In the genomic region with DNA sequence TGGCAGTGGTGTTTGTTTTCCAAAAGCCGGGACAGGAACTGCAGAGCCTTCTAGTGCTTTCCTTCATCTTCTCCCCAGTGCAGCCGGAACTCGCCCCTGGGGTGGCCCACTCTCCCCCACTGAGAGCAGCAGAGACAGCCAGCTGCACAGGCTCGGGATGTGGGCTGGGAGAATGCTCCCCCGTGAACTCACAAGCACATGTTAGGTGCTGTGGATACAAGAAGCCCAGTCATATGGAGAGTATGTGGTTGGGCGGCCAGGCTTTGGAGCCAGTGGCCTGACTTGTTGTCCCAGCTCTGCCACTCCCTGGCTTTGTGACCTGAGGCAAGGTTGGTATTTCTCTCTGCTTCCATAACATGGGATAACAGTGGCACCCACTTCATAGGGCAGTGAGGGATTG, we compare ENCODE assay signal across 13 cellular contexts. TPM values are rescaled to one million over a fixed set of nuclear protein-coding genes. Genes with fewer than 3 reads are reported as not detected.
A peak's percentile ranks its signal among the peaks of the same experiment; 100 is the strongest.
DNase-seq lines count a peak whose midpoint lies in the region; ATAC-seq and TF ChIP-seq lines count a peak whose summit lies in the region.
"Had no signal": no experiment of that assay in that cellular context is flagged by ENCODE, and none has a peak within 500 bp of the region (broad histone marks: within the 10 kb centered on the region; RNA-seq: fewer than 3 reads in every experiment).

No MANE protein-coding gene starts in this region.

- no peaks in the 10 kb centered on the region for H3K36me3 ChIP-seq in colonic mucosa
- H3K36me3 ChIP-seq: adrenal gland, tibial nerve had no signal

- no peaks in the 10 kb centered on the region for H3K9me3 ChIP-seq in colonic mucosa
- H3K9me3 ChIP-seq: adrenal gland, tibial nerve had no signal

- no peak for ATAC-seq in HG02763 (IDR thresholded peaks at IDR 0.05; ENCODE audit: unreplicated experiment)
- ATAC-seq in GM19397 (IDR thresholded peaks at IDR 0.05; ENCODE audit: unreplicated experiment), result no peak

- no peaks in the 10 kb centered on the region for H3K27me3 ChIP-seq in colonic mucosa
- H3K27me3 ChIP-seq: adrenal gland, tibial nerve had no signal

- DNase-seq in RPMI7951 (ENCODE audit: low read depth) (peak; percentile 92), colonic mucosa (peak; percentile 41), myocyte (ENCODE audit: low read depth) (peak; percentile 74), cortex of kidney (lab: John Stamatoyannopoulos, UW) (no peak)
- DNase-seq in activated CD4-positive, CD25-positive, alpha-beta regulatory T cell (lab: John Stamatoyannopoulos, UW), result no peak
- DNase-seq: NCI-H1417 treated with DMSO at 0.1 percent for 48 hours, NCI-H524 treated with DMSO at 0.1 percent for 48 hours had no signal

- peaks cover 18% of the 10 kb centered on the region for H3K4me1 ChIP-seq in colonic mucosa

- H3K27ac ChIP-seq in 22Rv1, result peak overlapping the region; percentile 30
- H3K27ac ChIP-seq in colonic mucosa, result peak overlapping the region; percentile 42
- H3K27ac ChIP-seq: adrenal gland had no signal

- H3K4me3 ChIP-seq in colonic mucosa, result no peak overlapping the region
- H3K4me3 ChIP-seq: adrenal gland, lung, tibial nerve had no signal

- no peak for TF ChIP-seq CTCF in 22Rv1 (IDR thresholded peaks at IDR 0.05)
- TF ChIP-seq CTCF in colonic mucosa (IDR thresholded peaks at IDR 0.05), result no peak

- intact Hi-C loops in colonic mucosa (cut with DNase I), result no loop called here

- H3K9ac ChIP-seq in colonic mucosa (ENCODE audit: low read depth in 2 of 2, low read length in 2 of 2), result peak overlapping the region in 1 of 2 donors; percentile 58

RNA-seq across cellular contexts. Expression of a gene that starts 9.4 kb away (rescaled TPM):
- total RNA-seq in RPMI7951 (2014; rRNA removed; shearing (Covaris generic)), result 14.1 and 17.4 TPM in 2 replicates
- 10 to 100 TPM; 20.8 to 32.8 TPM for total RNA-seq in colonic mucosa
- 64.2 and 73.7 TPM in 2 replicates for total RNA-seq in myocyte
- 16.5 TPM for polyA plus RNA-seq in myocyte (2012)

RNA-seq across cellular contexts. Expression of a gene that starts 57.1 kb away (rescaled TPM):
- total RNA-seq in RPMI7951 (2014; rRNA removed; shearing (Covaris generic)), result 11.5 and 21.2 TPM in 2 replicates
- total RNA-seq in colonic mucosa (10 to 100 TPM; 14.4 to 16.4 TPM), myocyte (32.8 and 35.1 TPM in 2 replicates)
- polyA plus RNA-seq in myocyte (2012), result 16.0 TPM

Comparison
In these comparisons a context has a peak if more than half of its experiments do, and no peak if none do; other contexts are left out.
1. DNase-seq: peak in RPMI7951 (single experiment), colonic mucosa (single experiment) and myocyte (single experiment); none in cortex of kidney (single experiment) and activated CD4-positive, CD25-positive, alpha-beta regulatory T cell (0 of 4).